30 cellular contexts compared by ENCODE assay signal in genomic region chr4:14743172-14743571, GRCh38.
"Had no signal": no experiment of that assay in that cellular context is flagged by ENCODE, and none has a peak within 500 bp of the region (broad histone marks: within the 10 kb centered on the region; RNA-seq: fewer than 3 reads in every experiment).

No MANE protein-coding gene starts in this region.

- ATAC-seq: activated CD4-positive, alpha-beta T cell treated with anti-CD3 and anti-CD28 coated beads for 36 hours; activated CD8-positive, alpha-beta memory T cell treated with anti-CD3 and anti-CD28 coated beads, Interleukin-2, amount 10 ng/mL, durations not matched to agents 7 days and 5 days; activated CD8-positive, alpha-beta T cell treated with anti-CD3 and anti-CD28 coated beads, Interleukin-2, amount 10 ng/mL, durations not matched to agents 7 days and 5 days; activated naive CD8-positive, alpha-beta T cell treated with anti-CD3 and anti-CD28 coated beads, Interleukin-2, amount 50 U/mL, for 24 hours; body of pancreas; effector memory CD8-positive, alpha-beta T cell; foreskin keratinocyte; gastrocnemius medialis; heart left ventricle had no signal

- H3K4me3 ChIP-seq: adrenal gland, body of pancreas, breast epithelium, esophagus muscularis mucosa, gastrocnemius medialis, heart left ventricle had no signal

- H3K27me3 ChIP-seq: adrenal gland, body of pancreas, breast epithelium, esophagus muscularis mucosa, gastrocnemius medialis, heart left ventricle had no signal

- H3K4me1 ChIP-seq: adrenal gland, body of pancreas, breast epithelium, esophagus muscularis mucosa, foreskin keratinocyte, gastrocnemius medialis had no signal

- H3K9me3 ChIP-seq: adrenal gland, body of pancreas, breast epithelium, esophagus muscularis mucosa, gastrocnemius medialis, heart left ventricle had no signal

- H3K27ac ChIP-seq: adrenal gland, body of pancreas, breast epithelium, esophagus muscularis mucosa, foreskin keratinocyte, gastrocnemius medialis, heart left ventricle had no signal

- H3K36me3 ChIP-seq: adrenal gland, breast epithelium, esophagus muscularis mucosa, gastrocnemius medialis, heart left ventricle had no signal

- DNase-seq: activated CD4-positive, alpha-beta memory T cell treated with anti-CD3 and anti-CD28 coated beads for 36 hours; activated CD4-positive, alpha-beta T cell treated with anti-CD3 and anti-CD28 coated beads for 36 hours; activated CD4-positive, alpha-beta T cell treated with anti-CD3 and anti-CD28 coated beads, Interleukin-2, amount 10 ng/mL, durations not matched to agents 24 days and 14 days; activated CD4-positive, CD25-positive, alpha-beta regulatory T cell; activated CD4-positive, CD25-positive, alpha-beta regulatory T cell treated with anti-CD3 and anti-CD28 coated beads, Interleukin-2, amount 50 U/mL, for 72 hours; activated CD8-positive, alpha-beta memory T cell treated with anti-CD3 and anti-CD28 coated beads, Interleukin-2, amount 10 ng/mL, durations not matched to agents 7 days and 5 days; activated CD8-positive, alpha-beta memory T cell treated with anti-CD3 and anti-CD28 coated beads, Interleukin-2, amount 50 U/mL, for 4 hours; activated CD8-positive, alpha-beta T cell treated with anti-CD3 and anti-CD28 coated beads, Interleukin-2, amount 10 ng/mL, durations not matched to agents 7 days and 5 days; activated effector memory CD4-positive, alpha-beta T cell treated with anti-CD3 and anti-CD28 coated beads, Interleukin-2, amount 50 U/mL, for 16 hours; activated naive CD4-positive, alpha-beta T cell treated with anti-CD3 and anti-CD28 coated beads for 36 hours; activated naive CD8-positive, alpha-beta T cell treated with anti-CD3 and anti-CD28 coated beads for 36 hours; activated naive CD8-positive, alpha-beta T cell treated with anti-CD3 and anti-CD28 coated beads, Interleukin-2, amount 50 U/mL, for 24 hours; activated T-cell treated with anti-CD3 and anti-CD28 coated beads, Interleukin-2, amount 50 U/mL, for 1 hour; activated T-cell treated with anti-CD3 and anti-CD28 coated beads, Interleukin-2, amount 50 U/mL, for 48 hours; adrenal gland; amygdala; aorta; body of pancreas; cortex of kidney; dermis blood vessel endothelial cell; effector CD4-positive, alpha-beta T cell; effector memory CD8-positive, alpha-beta T cell; erythroblast; foreskin keratinocyte; gastrocnemius medialis; glutamatergic neuron; heart left ventricle; T-helper 2 cell had no signal
